In the genomic region with DNA sequence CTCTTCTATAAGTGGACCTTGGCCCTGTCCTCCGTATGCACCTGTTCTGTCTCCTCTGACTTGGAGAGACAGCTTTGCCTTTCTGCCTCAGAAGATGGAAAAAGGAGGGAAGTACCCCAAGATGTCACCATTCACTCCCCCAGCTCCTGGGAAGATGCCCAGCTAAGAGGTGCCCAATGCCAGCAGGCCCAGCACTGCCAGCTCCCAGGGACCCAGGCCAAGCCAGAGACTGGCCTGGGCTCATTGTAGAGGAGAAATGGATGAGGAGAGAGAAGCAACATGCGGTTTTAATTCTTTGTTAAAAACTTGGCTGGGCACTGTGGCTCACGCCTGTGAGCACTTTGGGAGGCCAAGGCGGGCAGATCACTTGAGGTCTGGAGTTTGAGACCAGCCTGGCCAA, we compare ENCODE assay signal across 16 cellular contexts.
DNase-seq lines count a peak whose midpoint lies in the region; ATAC-seq and TF ChIP-seq lines count a peak whose summit lies in the region.
"Had no signal": no experiment of that assay in that cellular context is flagged by ENCODE, and none has a peak within 500 bp of the region (broad histone marks: within the 10 kb centered on the region; RNA-seq: fewer than 3 reads in every experiment).

No MANE protein-coding gene starts in this region.

- ATAC-seq in Right ventricle myocardium superior (ENCODE audit: poor library complexity) = no peak
- no peak for ATAC-seq in upper lobe of right lung
- ATAC-seq in GM21576 (IDR thresholded peaks at IDR 0.05; ENCODE audit: unreplicated experiment) = no peak
- ATAC-seq in GM21381 (IDR thresholded peaks at IDR 0.05; ENCODE audit: unreplicated experiment) = no peak
- ATAC-seq: CD8-positive, alpha-beta T cell; GM23338 had no signal

- H3K27me3 ChIP-seq in right atrium auricular region (no peaks in the 10 kb centered on the region), upper lobe of right lung (peaks cover 23% of the 10 kb centered on the region)

- no peaks in the 10 kb centered on the region for H3K36me3 ChIP-seq in right atrium auricular region
- H3K36me3 ChIP-seq in upper lobe of right lung = no peaks in the 10 kb centered on the region

- H3K4me1 ChIP-seq in right atrium auricular region (no peaks in the 10 kb centered on the region), upper lobe of right lung (no peaks in the 10 kb centered on the region)

- H3K9me3 ChIP-seq in right atrium auricular region = no peaks in the 10 kb centered on the region
- no peaks in the 10 kb centered on the region for H3K9me3 ChIP-seq in upper lobe of right lung

- intact Hi-C loops in Right ventricle myocardium superior (cut with DNase I) (no loop called here), upper lobe of right lung (cut with DNase I) (no loop called here)

- TF ChIP-seq CTCF in right atrium auricular region (IDR thresholded peaks at IDR 0.05) (no peak), upper lobe of right lung (IDR thresholded peaks at IDR 0.05) (no peak)

- H3K4me3 ChIP-seq in right atrium auricular region (no peak overlapping the region), upper lobe of right lung (no peak overlapping the region)
- H3K4me3 ChIP-seq: GM23338 had no signal

- DNase-seq in right atrium auricular region (ENCODE audit: low spot score) (peak; percentile 48), Right ventricle myocardium superior (no peak), globus pallidus (ENCODE audit: low spot score) (peak; percentile 42), midbrain (lab: John Stamatoyannopoulos, UW) (peak; percentile 64), upper lobe of right lung (peak; percentile 49), amniotic stem cell (lab: John Stamatoyannopoulos, UW) (no peak)
- DNase-seq: 8988T; CD8-positive, alpha-beta T cell; COR-L47; DND-41; GF-D8; H7 had no signal

- H3K27ac ChIP-seq in right atrium auricular region (no peak overlapping the region), upper lobe of right lung (no peak overlapping the region)
- H3K27ac ChIP-seq: C4-2B had no signal

Comparison
In these comparisons a context has a peak if more than half of its experiments do, and no peak if none do; other contexts are left out.
1. DNase-seq: peak in right atrium auricular region (single experiment), globus pallidus (single experiment), midbrain (single experiment) and upper lobe of right lung (single experiment); none in Right ventricle myocardium superior (single experiment) and amniotic stem cell (single experiment).